ENCODE assay signal across 1 cellular context in genomic region chr19:9150650-9151049, GRCh38.
A peak's percentile ranks its signal among the peaks of the same experiment; 100 is the strongest.
TF ChIP-seq lines count a peak whose summit lies in the region.

No MANE protein-coding gene starts in this region.

TF ChIP-seq in HepG2, 621 proteins besides CTCF, POLR2A, EP300 and RAD21:
- TF ChIP-seq RBM22 (optimal IDR thresholded peaks at IDR 0.05; ENCODE audit: low read length) (peak; percentile 59), MXD1 (CRISPR knock-in tag; IDR thresholded peaks at IDR 0.05) (no peak)
